30 cellular contexts compared by ENCODE assay signal in genomic region chr4:19300213-19300612, GRCh38.
DNase-seq lines count a peak whose midpoint lies in the region; FAIRE-seq and TF ChIP-seq lines count a peak whose summit lies in the region.
"Had no signal": no experiment of that assay in that cellular context is flagged by ENCODE, and none has a peak within 500 bp of the region (broad histone marks: within the 10 kb centered on the region; RNA-seq: fewer than 3 reads in every experiment).

No MANE protein-coding gene starts in this region.

- no peak for TF ChIP-seq RAD21 in SK-N-SH (IDR thresholded peaks at IDR 0.05; ENCODE audit: low read length)

- no peaks in the 10 kb centered on the region for H3K9me2 ChIP-seq in SK-N-SH

- H3K27me3 ChIP-seq in SK-N-SH (ENCODE audit: insufficient read depth): no peaks in the 10 kb centered on the region
- H3K27me3 ChIP-seq in suprapubic skin: no peaks in the 10 kb centered on the region
- H3K27me3 ChIP-seq: adrenal gland, cardiac muscle cell, MG63, tibial artery had no signal

- CTCF ChIA-PET in SK-N-SH (lab: Yijun Ruan, JAX): no interaction called here

- no peak for TF ChIP-seq POLR2A in erythroblast (IDR thresholded peaks at IDR 0.05; ENCODE audit: low read length)
- TF ChIP-seq POLR2A in suprapubic skin (IDR thresholded peaks at IDR 0.05): no peak

- DNase-seq in GM03348 (ENCODE audit: low spot score): peak; percentile 33
- DNase-seq in SK-N-SH: no peak
- DNase-seq in fibroblast of the aortic adventitia (ENCODE audit: low read depth): peak; percentile 6
- DNase-seq in NCI-H1417 treated with DMSO at 0.1 percent for 48 hours (lab: John Stamatoyannopoulos, UW): no peak
- DNase-seq in erythroblast (lab: John Stamatoyannopoulos, UW): no peak
- DNase-seq in suprapubic skin (ENCODE audit: low spot score in 2 of 2): no peak
- no peak for DNase-seq in NCI-H2081 treated with DMSO at 0.1 percent for 48 hours (lab: John Stamatoyannopoulos, UW)
- DNase-seq: 8988T; activated CD4-positive, alpha-beta T cell treated with anti-CD3 and anti-CD28 coated beads, Interleukin-2, amount 10 ng/mL, durations not matched to agents 24 days and 14 days; activated naive CD4-positive, alpha-beta T cell treated with Interleukin-2 at 50 U/mL for 16 hours; activated T-cell treated with anti-CD3 and anti-CD28 coated beads, Interleukin-2, amount 50 U/mL, for 48 hours; adrenal gland; C1 segment of cervical spinal cord; COR-L47; DMS53; GF-D8; glutamatergic neuron; H7; MG63; naive thymus-derived CD8-positive, alpha-beta T cell; NCI-H1105 treated with DMSO at 0.1 percent for 48 hours; OCI-M1; tibial artery had no signal

- H3K36me3 ChIP-seq in SK-N-SH (replicated peaks in 1 of 2; ENCODE audit: control insufficient read depth in 1 of 2, insufficient read depth in 2 of 2, low read length in 1 of 2): no peaks in the 10 kb centered on the region
- H3K36me3 ChIP-seq in suprapubic skin: no peaks in the 10 kb centered on the region
- H3K36me3 ChIP-seq: adrenal gland, cardiac muscle cell, MG63, tibial artery had no signal

- H3K9me3 ChIP-seq in SK-N-SH: no peaks in the 10 kb centered on the region
- no peaks in the 10 kb centered on the region for H3K9me3 ChIP-seq in suprapubic skin
- H3K9me3 ChIP-seq: adrenal gland, MG63, tibial artery had no signal

- TF ChIP-seq EP300 in SK-N-SH (IDR thresholded peaks at IDR 0.05; ENCODE audit: borderline replicate concordance in 1 of 2, low read depth in 1 of 2, low read length in 1 of 2): peak; percentile 58 to 95
- no peak for TF ChIP-seq EP300 in suprapubic skin (IDR thresholded peaks at IDR 0.05)

- H3K4me1 ChIP-seq in SK-N-SH (ENCODE audit: control insufficient read depth in 1 of 2, insufficient read depth in 2 of 2, low read depth in 1 of 2, low read length in 1 of 2) (peaks cover 0 to 12% of the 10 kb centered on the region in 2 experiments; a peak in 2 of 4 replicates), suprapubic skin (no peaks in the 10 kb centered on the region)
- H3K4me1 ChIP-seq: adrenal gland, tibial artery had no signal

- peak overlapping the region; percentile 22; the same call in 1 of the 2 replicates for H3K4me2 ChIP-seq in SK-N-SH

- H3F3A ChIP-seq in SK-N-SH (replicated peaks; ENCODE audit: insufficient read depth): peaks cover 19% of the 10 kb centered on the region

- WGBS in SK-N-SH (ENCODE audit: low lambda C conversion rate): 3% methylated on average over 1 of the region's 1 CpG
- 77% methylated on average over 1 of the region's 1 CpG for WGBS in suprapubic skin

- no peak overlapping the region for H3K9ac ChIP-seq in SK-N-SH

- H3K79me2 ChIP-seq in SK-N-SH (ENCODE audit: insufficient read depth): no peaks in the 10 kb centered on the region

- H3K4me3 ChIP-seq in SK-N-SH (ENCODE audit: low read depth in 2 of 2, low read length in 1 of 2): no peak overlapping the region
- no peak overlapping the region for H3K4me3 ChIP-seq in fibroblast of the aortic adventitia (ENCODE audit: low read depth, low read length)
- no peak overlapping the region for H3K4me3 ChIP-seq in suprapubic skin
- H3K4me3 ChIP-seq: adrenal gland, cardiac muscle cell, coronary artery, K562, MG63, tibial artery had no signal

- H3K27ac ChIP-seq in SK-N-SH (ENCODE audit: low read depth in 2 of 2, low read length in 1 of 2) (peak overlapping the region; percentile 41 to 77; a peak in 3 of 4 replicates), suprapubic skin (no peak overlapping the region)
- H3K27ac ChIP-seq: adrenal gland, cardiac muscle cell, coronary artery, tibial artery, VCaP had no signal

- no peak for TF ChIP-seq CTCF in SK-N-SH (IDR thresholded peaks at IDR 0.05)
- TF ChIP-seq CTCF in fibroblast of the aortic adventitia (IDR thresholded peaks at IDR 0.05; ENCODE audit: insufficient read depth, low read length): no peak
- TF ChIP-seq CTCF in suprapubic skin (IDR thresholded peaks at IDR 0.05): no peak

- peak; percentile 57 for FAIRE-seq in A204.1 (lab: Jason Lieb, UNC)
- FAIRE-seq: GM18507, K562, keratinocyte had no signal

- no peak overlapping the region for H2AFZ ChIP-seq in SK-N-SH (ENCODE audit: low read depth)

- H4K20me1 ChIP-seq in SK-N-SH (ENCODE audit: insufficient read depth): no peaks in the 10 kb centered on the region

- POLR2A ChIA-PET in SK-N-SH (lab: Yijun Ruan, JAX): no interaction called here

TF ChIP-seq in SK-N-SH, 30 proteins besides CTCF, POLR2A, EP300 and RAD21:
- TF ChIP-seq GATA2 (CRISPR knock-in tag; IDR thresholded peaks at IDR 0.05) (no peak), YY1 (IDR thresholded peaks at IDR 0.05; ENCODE audit: low read depth) (no peak), FOXM1 (IDR thresholded peaks at IDR 0.05; ENCODE audit: low read depth) (peak; percentile 74; the same call in 1 of the 2 replicates), PBX3 (IDR thresholded peaks at IDR 0.05) (peak; percentile 93), JUND (IDR thresholded peaks at IDR 0.05) (peak; percentile 87), POLR2AphosphoS5 (IDR thresholded peaks at IDR 0.05; ENCODE audit: low read depth, low read length) (peak; percentile 69; the same call in 1 of the 2 replicates), FOSL2 (IDR thresholded peaks at IDR 0.05; ENCODE audit: borderline replicate concordance, low read depth) (peak; percentile 89), TCF12 (IDR thresholded peaks at IDR 0.05) (peak; percentile 99), NFIC (IDR thresholded peaks at IDR 0.05; ENCODE audit: borderline replicate concordance) (peak; percentile 59; the same call in 1 of the 2 replicates), USF2 (IDR thresholded peaks at IDR 0.05; ENCODE audit: borderline replicate concordance, low read depth, low read length) (no peak), TEAD4 (IDR thresholded peaks at IDR 0.05; ENCODE audit: borderline replicate concordance, insufficient read depth) (peak; percentile 87)

Comparison
In these comparisons a context has a peak if more than half of its experiments do, and no peak if none do; other contexts are left out.
1. DNase-seq: peak in GM03348 (single experiment) and fibroblast of the aortic adventitia (single experiment); none in SK-N-SH (single experiment), NCI-H1417 treated with DMSO at 0.1 percent for 48 hours (single experiment), erythroblast (0 of 2), suprapubic skin (0 of 2) and NCI-H2081 treated with DMSO at 0.1 percent for 48 hours (single experiment).